In genomic region chr3:48400824-48401433, GRCh38 we compare ENCODE assay signal across 8 cellular contexts. TPM values are rescaled to one million over a fixed set of nuclear protein-coding genes. Genes with fewer than 3 reads are reported as not detected.
DNase-seq lines count a peak whose midpoint lies in the region; ATAC-seq and TF ChIP-seq lines count a peak whose summit lies in the region.

No MANE protein-coding gene starts in this region.

- ATAC-seq in RWPE2 (ENCODE audit: low read depth), result peak; percentile 41; the same call in 2 of the 3 replicates
- no peak for ATAC-seq in HG02884 (IDR thresholded peaks at IDR 0.05; ENCODE audit: unreplicated experiment)
- no peak for ATAC-seq in GM21717 (IDR thresholded peaks at IDR 0.05; ENCODE audit: unreplicated experiment)

- H3K4me3 ChIP-seq in RWPE2 (ENCODE audit: severe bottlenecking) (no peak overlapping the region), rectal smooth muscle tissue (ENCODE audit: low read length) (no peak overlapping the region)

- peaks cover 38% of the 10 kb centered on the region for H3K36me3 ChIP-seq in RWPE2 (ENCODE audit: low read depth)
- H3K36me3 ChIP-seq in rectal smooth muscle tissue (ENCODE audit: control insufficient read depth, insufficient read depth, low read length), result peaks cover 8% of the 10 kb centered on the region

- peak; percentile 79 for DNase-seq in D341Med (ENCODE audit: low spot score)
- DNase-seq in HPDE6-E6E7 (ENCODE audit: extremely low spot score), result peak; percentile 32
- no peak for DNase-seq in RWPE2 (ENCODE audit: low spot score)
- DNase-seq in activated naive CD4-positive, alpha-beta T cell treated with anti-CD3 and anti-CD28 coated beads, Interleukin-2, amount 50 U/mL, for 16 hours, result peak; percentile 58
- peak; percentile 75 for DNase-seq in cardiac septum (ENCODE audit: low spot score)

- intact Hi-C loops in cardiac septum (cut with DNase I), result loop anchor here (1.0 to 5.0 kb wide), 2 partner anchors 35 to 146 kb away; no protein-coding TSS in a partner anchor

- peaks cover 15% of the 10 kb centered on the region for H3K4me1 ChIP-seq in RWPE2 (ENCODE audit: insufficient read depth, poor library complexity, severe bottlenecking)
- H3K4me1 ChIP-seq in rectal smooth muscle tissue (ENCODE audit: control insufficient read depth, insufficient read depth, low read length), result peaks cover 15% of the 10 kb centered on the region

- H3K9ac ChIP-seq in rectal smooth muscle tissue (ENCODE audit: low read length), result no peak overlapping the region

- H3K27ac ChIP-seq in RWPE2 (ENCODE audit: poor library complexity, severe bottlenecking) (peak overlapping the region; percentile 88), rectal smooth muscle tissue (ENCODE audit: low read depth, low read length) (peak overlapping the region; percentile 87)

- peak; percentile 84 for TF ChIP-seq CTCF in RWPE2 (IDR thresholded peaks at IDR 0.05; ENCODE audit: poor library complexity, severe bottlenecking)

- no peaks in the 10 kb centered on the region for H3K9me3 ChIP-seq in RWPE2 (ENCODE audit: severe bottlenecking)

- H3K27me3 ChIP-seq in RWPE2 (ENCODE audit: insufficient read depth, poor library complexity, severe bottlenecking) (no peaks in the 10 kb centered on the region), rectal smooth muscle tissue (ENCODE audit: control insufficient read depth, insufficient read depth, low read length) (no peaks in the 10 kb centered on the region)

RNA-seq across cellular contexts. Expression of gene FBXW12, which starts 28.9 kb away (rescaled TPM):
- not detected for total RNA-seq in cardiac septum

RNA-seq across cellular contexts. Expression of gene PLXNB1, which starts 29.0 kb away (rescaled TPM):
- 43.4 TPM for total RNA-seq in cardiac septum

RNA-seq across cellular contexts. Expression of gene CCDC51, which starts 39.0 kb away (rescaled TPM):
- total RNA-seq in cardiac septum, result 8.9 TPM

RNA-seq across cellular contexts. Expression of gene TMA7, which starts 39.1 kb away (rescaled TPM):
- total RNA-seq in cardiac septum, result 192 TPM

RNA-seq across cellular contexts. Expression of gene ATRIP, which starts 45.6 kb away (rescaled TPM):
- total RNA-seq in cardiac septum, result 4.1 TPM
